ENCODE assay signal across 8 cellular contexts in genomic region chr3:171347017-171347979, GRCh38.
A peak's percentile ranks its signal among the peaks of the same experiment; 100 is the strongest.
DNase-seq lines count a peak whose midpoint lies in the region; ATAC-seq and TF ChIP-seq lines count a peak whose summit lies in the region.

No MANE protein-coding gene starts in this region.

- no TSS peak for BruUV-seq in Calu3 (replicated peaks; lab: Mats Ljungman, UMichigan)

- CTCF ChIA-PET in Calu3 (lab: Charles Lee), result interaction anchor here (0.6 to 1.5 kb wide), 6 partner anchors 8 to 994 kb away, joined by 3 to 7 read pairs (median 4); no protein-coding TSS in a partner anchor

- H3K9me3 Mint-ChIP-seq in Calu3 (ENCODE audit: low read depth, unreplicated experiment), result peaks cover 2% of the 10 kb centered on the region

- H3K9me3 ChIP-seq in adrenal gland (replicated peaks in 1 of 3) (no peaks in the 10 kb centered on the region), mesodermal cell (ENCODE audit: control insufficient read depth, low read length) (no peaks in the 10 kb centered on the region), uterus (no peaks in the 10 kb centered on the region)

- H3K4me3 ChIP-seq in adrenal gland, result no peak overlapping the region
- H3K4me3 ChIP-seq in mesodermal cell (ENCODE audit: extremely low read depth, insufficient read depth, low read length, poor library complexity, severe bottlenecking), result no peak overlapping the region
- H3K4me3 ChIP-seq in uterus, result no peak overlapping the region

- 53 to 68% (median 63%) methylated on average over 4 of the region's 4 CpGs for WGBS in adrenal gland, 4 donors
- WGBS in mesodermal cell (ENCODE audit: insufficient coverage in 2 of 2), 2 experiments, result 56 to 100% methylated on average over 1 to 3 of the region's 4 CpGs

- intact Hi-C loops in Calu3 (cut with micrococcal nuclease; ENCODE audit: unreplicated experiment), result no loop called here
- intact Hi-C loops in adrenal gland (cut with DNase I), result no loop called here
- intact Hi-C loops in uterus (cut with DNase I; ENCODE audit: low total_unique reads), result no loop called here

- no peak for DNase-seq in Calu3
- DNase-seq in adrenal gland, result peak in 6 of 7 donors; percentile 22 to 58 (median 34)
- no peak for DNase-seq in NCI-H2029 (lab: John Stamatoyannopoulos, UW)
- DNase-seq in NCI-H510A (lab: John Stamatoyannopoulos, UW), result no peak
- no peak for DNase-seq in uterus

- H3K27ac ChIP-seq in adrenal gland (peak overlapping the region in 2 of 5 donors; percentile 15 to 20), mesodermal cell (ENCODE audit: low read depth, low read length, severe bottlenecking) (peak overlapping the region; percentile 88), uterus (no peak overlapping the region)

- H3K4me3 Mint-ChIP-seq in Calu3 (ENCODE audit: low read depth, unreplicated experiment), result peak overlapping the region; percentile 7

- H3K4me1 ChIP-seq in adrenal gland (replicated peaks in 1 of 2) (peaks cover 0 to 15% of the 10 kb centered on the region in 2 donors), mesodermal cell (ENCODE audit: control insufficient read depth, insufficient read depth, low read length, poor library complexity, severe bottlenecking) (peaks cover 34% of the 10 kb centered on the region), uterus (no peaks in the 10 kb centered on the region)

- H3K4me1 Mint-ChIP-seq in Calu3 (ENCODE audit: low read depth, unreplicated experiment), result peaks cover 43% of the 10 kb centered on the region

- ATAC-seq in GM19397 (IDR thresholded peaks at IDR 0.05; ENCODE audit: unreplicated experiment) (peak; percentile 61), HG03378 (IDR thresholded peaks at IDR 0.05; ENCODE audit: unreplicated experiment) (peak; percentile 72)

- H3K27me3 ChIP-seq in adrenal gland, result no peaks in the 10 kb centered on the region
- H3K27me3 ChIP-seq in uterus, result no peaks in the 10 kb centered on the region

- no peaks in the 10 kb centered on the region for H3K36me3 Mint-ChIP-seq in Calu3 (ENCODE audit: insufficient read depth, unreplicated experiment)

- no peaks in the 10 kb centered on the region for H3K27me3 Mint-ChIP-seq in Calu3 (ENCODE audit: unreplicated experiment)

- TF ChIP-seq CTCF in Calu3 (IDR thresholded peaks at IDR 0.05; ENCODE audit: unreplicated experiment), result no peak
- no peak for TF ChIP-seq CTCF in adrenal gland (IDR thresholded peaks at IDR 0.05)
- no peak for TF ChIP-seq CTCF in uterus (IDR thresholded peaks at IDR 0.05)

- peak overlapping the region; percentile 32 for H3K27ac Mint-ChIP-seq in Calu3 (ENCODE audit: unreplicated experiment)

- H3K36me3 ChIP-seq in adrenal gland (replicated peaks in 1 of 2) (no peaks in the 10 kb centered on the region), mesodermal cell (ENCODE audit: control insufficient read depth, insufficient read depth, low read length) (no peaks in the 10 kb centered on the region), uterus (no peaks in the 10 kb centered on the region)

- TF ChIP-seq POLR2A in adrenal gland (IDR thresholded peaks at IDR 0.05) (no peak), uterus (IDR thresholded peaks at IDR 0.05) (no peak)

Comparison
In these comparisons a context has a peak if more than half of its experiments do, and no peak if none do; other contexts are left out.
1. DNase-seq: peak in adrenal gland (6 of 7); none in Calu3 (single experiment), NCI-H2029 (single experiment), NCI-H510A (single experiment) and uterus (0 of 2).